ENCODE assay signal across 10 cellular contexts in genomic region chr1:26171084-26172072, GRCh38.
DNase-seq lines count a peak whose midpoint lies in the region; ATAC-seq and TF ChIP-seq lines count a peak whose summit lies in the region.
"Had no signal": no experiment of that assay in that cellular context is flagged by ENCODE, and none has a peak within 500 bp of the region (broad histone marks: within the 10 kb centered on the region; RNA-seq: fewer than 3 reads in every experiment).

ZNF593OS (minus strand) TSS chr1:26171832; CDS start chr1:26171661, 171 bp downstream.

- peak within 1 kb of the TSS; percentile 99 for H3K4me2 ChIP-seq in parathyroid adenoma (ENCODE audit: low read length)

- TF ChIP-seq CTCF in GM06990 (IDR thresholded peaks at IDR 0.05; ENCODE audit: insufficient read depth, low read length, poor library complexity, severe bottlenecking) (no peak), parathyroid adenoma (IDR thresholded peaks at IDR 0.05) (no peak)

- DNase-seq in GM06990 (ENCODE audit: extremely low read depth, insufficient read length) (no peak), NT2/D1 (ENCODE audit: low read depth, low spot score) (no peak), NCI-H1436 treated with DMSO at 0.1 percent for 48 hours (lab: John Stamatoyannopoulos, UW) (no peak), NCI-H1930 (lab: John Stamatoyannopoulos, UW) (no peak)
- no peak for DNase-seq in effector memory CD4-positive, alpha-beta T cell
- DNase-seq: NCI-H226; stimulated activated CD4-positive, alpha-beta T cell treated with anti-CD3 and anti-CD28 coated beads, Interleukin-12 subunit alpha, Interleukin-12 subunit beta, amount 100 ng/mL, for 4 hours had no signal

- H3K4me3 ChIP-seq in GM06990 (replicated peaks; ENCODE audit: low read depth, low read length) (peak within 1 kb of the TSS; percentile 88), NT2/D1 (ENCODE audit: insufficient read length, low read depth) (peak within 1 kb of the TSS; percentile 95), parathyroid adenoma (ENCODE audit: low read depth, low read length) (peak within 1 kb of the TSS; percentile 93)
- peak within 1 kb of the TSS; percentile 92 for H3K4me3 ChIP-seq in effector memory CD4-positive, alpha-beta T cell (ENCODE audit: insufficient read depth, low read depth, low read length, poor library complexity, severe bottlenecking)

- no peaks in the 10 kb centered on the region for H3K36me3 ChIP-seq in GM06990 (ENCODE audit: control insufficient read depth, insufficient read depth, low read length)
- peaks cover 24% of the 10 kb centered on the region for H3K36me3 ChIP-seq in NT2/D1 (ENCODE audit: insufficient read depth, insufficient read length, low read length)
- no peaks in the 10 kb centered on the region for H3K36me3 ChIP-seq in effector memory CD4-positive, alpha-beta T cell (ENCODE audit: control insufficient read depth, insufficient read depth, low read length)
- no peaks in the 10 kb centered on the region for H3K36me3 ChIP-seq in parathyroid adenoma (ENCODE audit: control insufficient read depth, insufficient read depth, low read length)

- no peaks in the 10 kb centered on the region for H3K79me2 ChIP-seq in parathyroid adenoma

- no peak within 1 kb of the TSS for H3K27ac ChIP-seq in effector memory CD4-positive, alpha-beta T cell (ENCODE audit: insufficient read depth, low read length, poor library complexity, severe bottlenecking)
- H3K27ac ChIP-seq in parathyroid adenoma, result peak within 1 kb of the TSS; percentile 78

- ATAC-seq in HG02885 (IDR thresholded peaks at IDR 0.05; ENCODE audit: poor library complexity, unreplicated experiment) (no peak), GM21528 (IDR thresholded peaks at IDR 0.05; ENCODE audit: low FRiP score, unreplicated experiment) (no peak)

- H3K9me3 ChIP-seq in NT2/D1 (ENCODE audit: insufficient read depth, low read length) (no peaks in the 10 kb centered on the region), parathyroid adenoma (ENCODE audit: control insufficient read depth, low read length) (no peaks in the 10 kb centered on the region)
- H3K9me3 ChIP-seq in effector memory CD4-positive, alpha-beta T cell (ENCODE audit: control insufficient read depth, low read length), result no peaks in the 10 kb centered on the region

- no peak within 1 kb of the TSS for H2AFZ ChIP-seq in parathyroid adenoma

- peak within 1 kb of the TSS; percentile 95 for H3K9ac ChIP-seq in NT2/D1 (ENCODE audit: insufficient read length, low read depth)
- no peak within 1 kb of the TSS for H3K9ac ChIP-seq in parathyroid adenoma

- H3K4me1 ChIP-seq in NT2/D1 (ENCODE audit: insufficient read depth, insufficient read length) (peaks cover 25% of the 10 kb centered on the region), parathyroid adenoma (peaks cover 13% of the 10 kb centered on the region)
- H3K4me1 ChIP-seq in effector memory CD4-positive, alpha-beta T cell (ENCODE audit: control insufficient read depth, insufficient read depth, low read length, poor library complexity, severe bottlenecking), result peaks cover 6% of the 10 kb centered on the region

- H3K27me3 ChIP-seq in GM06990 (replicated peaks; ENCODE audit: control insufficient read depth, insufficient read depth, low read length) (no peaks in the 10 kb centered on the region; the same call in 1 of the 2 replicates), NT2/D1 (ENCODE audit: insufficient read depth, insufficient read length) (peaks cover 21% of the 10 kb centered on the region), parathyroid adenoma (ENCODE audit: control insufficient read depth, insufficient read depth, low read length) (no peaks in the 10 kb centered on the region)
- no peaks in the 10 kb centered on the region for H3K27me3 ChIP-seq in effector memory CD4-positive, alpha-beta T cell (replicated peaks; ENCODE audit: control insufficient read depth, insufficient read depth, low read length, poor library complexity, severe bottlenecking)
